Comparison of ENCODE assay signal across 1 cellular context in genomic region chr19:42266105-42266504, GRCh38.
A peak's percentile ranks its signal among the peaks of the same experiment; 100 is the strongest.
TF ChIP-seq lines count a peak whose summit lies in the region.

No MANE protein-coding gene starts in this region.

TF ChIP-seq in K562, 482 proteins besides CTCF, POLR2A, EP300 and RAD21:
- peak; percentile 53; the same call in 1 of the 2 replicates for TF ChIP-seq ZNF121 (CRISPR knock-in tag; conservative IDR thresholded peaks at IDR 0.05)
